8 cellular contexts compared by ENCODE assay signal in genomic region chr3:39166932-39167532, GRCh38. TPM values are rescaled to one million over a fixed set of nuclear protein-coding genes. Genes with fewer than 3 reads are reported as not detected.
DNase-seq lines count a peak whose midpoint lies in the region; ATAC-seq and TF ChIP-seq lines count a peak whose summit lies in the region.
"Had no signal": no experiment of that assay in that cellular context is flagged by ENCODE, and none has a peak within 500 bp of the region (broad histone marks: within the 10 kb centered on the region; RNA-seq: fewer than 3 reads in every experiment).

No MANE protein-coding gene starts in this region.

- intact Hi-C loops in activated CD8-positive, alpha-beta T cell treated with anti-CD3 and anti-CD28 coated beads for 36 hours (cut with micrococcal nuclease): no loop called here
- intact Hi-C loops in uterus (cut with DNase I; ENCODE audit: low total_unique reads): no loop called here

- no peaks in the 10 kb centered on the region for H3K9me3 ChIP-seq in uterus
- H3K9me3 ChIP-seq: ascending aorta had no signal

- TF ChIP-seq POLR2A in uterus (IDR thresholded peaks at IDR 0.05): no peak

- no peak overlapping the region for H3K4me3 ChIP-seq in uterus
- H3K4me3 ChIP-seq: ascending aorta had no signal

- POLR2A ChIA-PET in activated CD8-positive, alpha-beta T cell treated with anti-CD3 and anti-CD28 coated beads for 36 hours (lab: Charles Lee): interaction anchor here (0.8 to 1.5 kb wide), 3 partner anchors 10 to 61 kb away, joined by 3 to 5 read pairs (median 4); no protein-coding TSS in a partner anchor
- POLR2A ChIA-PET in activated CD8-positive, alpha-beta T cell treated with anti-CD3 and anti-CD28 coated beads, Interleukin-2, amount 10 ng/mL, durations not matched to agents 7 days and 5 days (lab: Charles Lee): no interaction called here

- H3K36me3 ChIP-seq in uterus: no peaks in the 10 kb centered on the region
- H3K36me3 ChIP-seq: ascending aorta had no signal

- H3K27ac ChIP-seq in foreskin keratinocyte (peak overlapping the region; percentile 29), uterus (no peak overlapping the region)
- H3K27ac ChIP-seq: ascending aorta had no signal

- H3K4me1 Mint-ChIP-seq in activated CD8-positive, alpha-beta T cell treated with anti-CD3 and anti-CD28 coated beads for 36 hours (ENCODE audit: low read depth): peaks cover 18% of the 10 kb centered on the region
- H3K4me1 Mint-ChIP-seq in activated CD8-positive, alpha-beta T cell treated with anti-CD3 and anti-CD28 coated beads, Interleukin-2, amount 10 ng/mL, durations not matched to agents 7 days and 5 days (ENCODE audit: low read depth): peaks cover 18% of the 10 kb centered on the region

- no peak overlapping the region for H3K27ac Mint-ChIP-seq in activated CD8-positive, alpha-beta T cell treated with anti-CD3 and anti-CD28 coated beads for 36 hours
- no peak overlapping the region for H3K27ac Mint-ChIP-seq in activated CD8-positive, alpha-beta T cell treated with anti-CD3 and anti-CD28 coated beads, Interleukin-2, amount 10 ng/mL, durations not matched to agents 7 days and 5 days

- TF ChIP-seq CTCF in activated CD8-positive, alpha-beta T cell treated with anti-CD3 and anti-CD28 coated beads for 36 hours (IDR thresholded peaks at IDR 0.05): no peak
- TF ChIP-seq CTCF in foreskin keratinocyte (conservative IDR thresholded peaks at IDR 0.05) (no peak), uterus (IDR thresholded peaks at IDR 0.05) (no peak)

- DNase-seq in activated CD8-positive, alpha-beta T cell treated with anti-CD3 and anti-CD28 coated beads for 36 hours: peak; percentile 5
- DNase-seq in activated CD8-positive, alpha-beta T cell treated with anti-CD3 and anti-CD28 coated beads, Interleukin-2, amount 10 ng/mL, durations not matched to agents 7 days and 5 days: no peak
- DNase-seq in foreskin keratinocyte: peak; percentile 71 to 86
- peak; percentile 33 to 53 for DNase-seq in uterus

- H3K4me1 ChIP-seq in foreskin keratinocyte (peaks cover 25% of the 10 kb centered on the region), uterus (no peaks in the 10 kb centered on the region)
- H3K4me1 ChIP-seq: ascending aorta had no signal

- H3K27me3 Mint-ChIP-seq in activated CD8-positive, alpha-beta T cell treated with anti-CD3 and anti-CD28 coated beads for 36 hours: no peaks in the 10 kb centered on the region
- peaks cover 2% of the 10 kb centered on the region for H3K27me3 Mint-ChIP-seq in activated CD8-positive, alpha-beta T cell treated with anti-CD3 and anti-CD28 coated beads, Interleukin-2, amount 10 ng/mL, durations not matched to agents 7 days and 5 days (ENCODE audit: low read depth)

- no peaks in the 10 kb centered on the region for H3K9me3 Mint-ChIP-seq in activated CD8-positive, alpha-beta T cell treated with anti-CD3 and anti-CD28 coated beads for 36 hours
- no peaks in the 10 kb centered on the region for H3K9me3 Mint-ChIP-seq in activated CD8-positive, alpha-beta T cell treated with anti-CD3 and anti-CD28 coated beads, Interleukin-2, amount 10 ng/mL, durations not matched to agents 7 days and 5 days (ENCODE audit: insufficient read depth)

- CTCF ChIA-PET in activated CD8-positive, alpha-beta T cell treated with anti-CD3 and anti-CD28 coated beads for 36 hours (lab: Charles Lee): interaction anchor here (1.4 to 3.1 kb wide), 2 partner anchors 9 to 121 kb away, joined by 5 to 14 read pairs; no protein-coding TSS in a partner anchor
- CTCF ChIA-PET in activated CD8-positive, alpha-beta T cell treated with anti-CD3 and anti-CD28 coated beads, Interleukin-2, amount 10 ng/mL, durations not matched to agents 7 days and 5 days (lab: Charles Lee): interaction anchor here (0.6 to 4.1 kb wide), 6 partner anchors 9 to 125 kb away, joined by 3 to 14 read pairs (median 6); no protein-coding TSS in a partner anchor

- no peaks in the 10 kb centered on the region for H3K36me3 Mint-ChIP-seq in activated CD8-positive, alpha-beta T cell treated with anti-CD3 and anti-CD28 coated beads for 36 hours (ENCODE audit: low read depth)
- H3K36me3 Mint-ChIP-seq in activated CD8-positive, alpha-beta T cell treated with anti-CD3 and anti-CD28 coated beads, Interleukin-2, amount 10 ng/mL, durations not matched to agents 7 days and 5 days (ENCODE audit: low read depth): no peaks in the 10 kb centered on the region

- no peak overlapping the region for H3K4me3 Mint-ChIP-seq in activated CD8-positive, alpha-beta T cell treated with anti-CD3 and anti-CD28 coated beads for 36 hours
- no peak overlapping the region for H3K4me3 Mint-ChIP-seq in activated CD8-positive, alpha-beta T cell treated with anti-CD3 and anti-CD28 coated beads, Interleukin-2, amount 10 ng/mL, durations not matched to agents 7 days and 5 days

- H3K27me3 ChIP-seq in foreskin keratinocyte (no peaks in the 10 kb centered on the region), uterus (no peaks in the 10 kb centered on the region)
- H3K27me3 ChIP-seq: ascending aorta had no signal

- ATAC-seq in activated CD8-positive, alpha-beta T cell treated with anti-CD3 and anti-CD28 coated beads for 36 hours: no peak
- no peak for ATAC-seq in activated CD8-positive, alpha-beta T cell treated with anti-CD3 and anti-CD28 coated beads, Interleukin-2, amount 10 ng/mL, durations not matched to agents 7 days and 5 days
- ATAC-seq in foreskin keratinocyte (peak; percentile 46), HG02571 (IDR thresholded peaks at IDR 0.05; ENCODE audit: unreplicated experiment) (no peak), HG03442 (IDR thresholded peaks at IDR 0.05; ENCODE audit: unreplicated experiment) (no peak)

RNA-seq across cellular contexts. Expression of gene CSRNP1, which starts 13.6 kb away (rescaled TPM):
- 10 to 100 TPM; 88.0 to 88.3 TPM for total RNA-seq in activated CD8-positive, alpha-beta T cell treated with anti-CD3 and anti-CD28 coated beads for 36 hours
- total RNA-seq in activated CD8-positive, alpha-beta T cell treated with anti-CD3 and anti-CD28 coated beads, Interleukin-2, amount 10 ng/mL, durations not matched to agents 7 days and 5 days: 10 to 100 TPM; 15.6 to 16.0 TPM
- 9.6 and 16.1 TPM in 2 replicates for total RNA-seq in foreskin keratinocyte
- polyA plus RNA-seq in foreskin keratinocyte: 6.4 and 10.2 TPM in 2 replicates
- total RNA-seq in uterus: 10 to 100 TPM; 23.6 to 79.7 (median 55.0) TPM

RNA-seq across cellular contexts. Expression of gene XIRP1, which starts 25.4 kb away (rescaled TPM):
- total RNA-seq in activated CD8-positive, alpha-beta T cell treated with anti-CD3 and anti-CD28 coated beads for 36 hours: 1 to 10 TPM; 2.5 TPM
- total RNA-seq in activated CD8-positive, alpha-beta T cell treated with anti-CD3 and anti-CD28 coated beads, Interleukin-2, amount 10 ng/mL, durations not matched to agents 7 days and 5 days: not detected
- not detected in 2 replicates for total RNA-seq in foreskin keratinocyte
- polyA plus RNA-seq in foreskin keratinocyte: not detected in 2 replicates
- under 1 TPM in 2 of 4 donors, not detected in 2; 0.06 to 0.07 TPM for total RNA-seq in uterus
- total RNA-seq: ascending aorta, pulmonary artery endothelial cell had no signal

RNA-seq across cellular contexts. Expression of gene TTC21A, which starts 59.6 kb away (rescaled TPM):
- total RNA-seq in activated CD8-positive, alpha-beta T cell treated with anti-CD3 and anti-CD28 coated beads for 36 hours: under 1 TPM; 0.69 to 0.79 TPM
- total RNA-seq in activated CD8-positive, alpha-beta T cell treated with anti-CD3 and anti-CD28 coated beads, Interleukin-2, amount 10 ng/mL, durations not matched to agents 7 days and 5 days: 1 to 10 TPM in 1 of 2 experiments, under 1 TPM in 1; 0.97 to 1.2 TPM
- 1.4 TPM in 2 replicates for total RNA-seq in foreskin keratinocyte
- 0.80 and 1.3 TPM in 2 replicates for polyA plus RNA-seq in foreskin keratinocyte
- total RNA-seq in uterus: 10 to 100 TPM in 1 of 4 donors, 1 to 10 TPM in 3; 2.8 to 16.3 (median 6.1) TPM

RNA-seq across cellular contexts. Expression of gene GORASP1, which starts 59.6 kb away (rescaled TPM):
- total RNA-seq in activated CD8-positive, alpha-beta T cell treated with anti-CD3 and anti-CD28 coated beads for 36 hours: 10 to 100 TPM; 16.2 to 18.3 TPM
- total RNA-seq in activated CD8-positive, alpha-beta T cell treated with anti-CD3 and anti-CD28 coated beads, Interleukin-2, amount 10 ng/mL, durations not matched to agents 7 days and 5 days: 10 to 100 TPM; 10.8 to 11.0 TPM
- total RNA-seq in foreskin keratinocyte: 45.5 and 49.8 TPM in 2 replicates
- 29.6 and 29.9 TPM in 2 replicates for polyA plus RNA-seq in foreskin keratinocyte
- total RNA-seq in uterus: 10 to 100 TPM; 32.3 to 73.4 (median 47.5) TPM
